ENCODE assay signal across 14 cellular contexts in genomic region chr20:33387177-33387576, GRCh38. TPM values are rescaled to one million over a fixed set of nuclear protein-coding genes. Genes with fewer than 3 reads are reported as not detected.
DNase-seq lines count a peak whose midpoint lies in the region; TF ChIP-seq lines count a peak whose summit lies in the region.
"Had no signal": no experiment of that assay in that cellular context is flagged by ENCODE, and none has a peak within 500 bp of the region (broad histone marks: within the 10 kb centered on the region; RNA-seq: fewer than 3 reads in every experiment).

No MANE protein-coding gene starts in this region.

- H3K27me3 ChIP-seq in osteoblast (ENCODE audit: insufficient read depth, low read length) (no peaks in the 10 kb centered on the region), tibial artery (no peaks in the 10 kb centered on the region)

- H3K9me3 ChIP-seq in osteoblast (ENCODE audit: low read depth, low read length) (no peaks in the 10 kb centered on the region), tibial artery (no peaks in the 10 kb centered on the region)

- no peak overlapping the region for H3K4me3 ChIP-seq in fibroblast of mammary gland (ENCODE audit: control insufficient read depth, low read depth, low read length)
- no peak overlapping the region for H3K4me3 ChIP-seq in osteoblast (ENCODE audit: insufficient read depth, low read length)
- H3K4me3 ChIP-seq in tibial artery = no peak overlapping the region

- H3K79me2 ChIP-seq in osteoblast (ENCODE audit: insufficient read depth, low read length) = no peaks in the 10 kb centered on the region

- DNase-seq in EH (ENCODE audit: low read depth) (peak; percentile 57), RWPE1 (ENCODE audit: low spot score) (peak; percentile 88), fibroblast of mammary gland (ENCODE audit: low read depth) (peak; percentile 45), osteoblast (ENCODE audit: insufficient read length, low spot score, missing footprints) (peak; percentile 94), NCI-H82 (lab: John Stamatoyannopoulos, UW) (no peak), hypothalamus (lab: John Stamatoyannopoulos, UW) (no peak), globus pallidus (ENCODE audit: low spot score) (no peak), tibial artery (no peak)
- DNase-seq: activated CD4-positive, alpha-beta T cell treated with anti-CD3 and anti-CD28 coated beads, Interleukin-2, amount 50 U/mL, for 48 hours; activated gamma-delta T cell; CD4-positive, CD25-positive, alpha-beta regulatory T cell; naive B cell; NCI-H1930; T-helper 2 cell had no signal

- CTCF ChIA-PET in RWPE1 (lab: Yijun Ruan, JAX) = interaction anchor here (0.5 to 1.0 kb wide), 4 partner anchors 12 to 86 kb away, joined by 3 to 4 read pairs (median 4); no protein-coding TSS in a partner anchor

- H3K4me1 ChIP-seq in osteoblast (ENCODE audit: insufficient read depth, low read length) (peaks cover 4% of the 10 kb centered on the region), tibial artery (no peaks in the 10 kb centered on the region)

- intact Hi-C loops in tibial artery (cut with DNase I; ENCODE audit: low total_unique reads) = no loop called here

- H3K36me3 ChIP-seq in osteoblast (ENCODE audit: insufficient read depth, low read length) = peaks cover 51% of the 10 kb centered on the region
- peaks cover 65 to 93% (median 66%) of the 10 kb centered on the region in 3 donors for H3K36me3 ChIP-seq in tibial artery

- TF ChIP-seq CTCF in RWPE1 (conservative IDR thresholded peaks at IDR 0.05; ENCODE audit: low read depth) (no peak), fibroblast of mammary gland (conservative IDR thresholded peaks at IDR 0.05; ENCODE audit: control insufficient read depth, insufficient read depth, low read depth, low read length) (no peak), osteoblast (IDR thresholded peaks at IDR 0.05; ENCODE audit: extremely low read depth, low read depth, low read length) (no peak), tibial artery (IDR thresholded peaks at IDR 0.05) (no peak)

- H2AFZ ChIP-seq in osteoblast (ENCODE audit: low read length) = peak overlapping the region; percentile 8

- no peak overlapping the region for H3K4me2 ChIP-seq in osteoblast (ENCODE audit: insufficient read depth, low read length)

- H3K27ac ChIP-seq in RWPE1 (peak overlapping the region; percentile 68), osteoblast (ENCODE audit: low read depth, low read length) (peak overlapping the region; percentile 51), tibial artery (no peak overlapping the region)

- POLR2A ChIA-PET in RWPE1 (lab: Yijun Ruan, JAX; ENCODE audit: low non-redundant PET) = interaction anchor here (0.7 kb wide), 1 partner anchor 343 kb away, joined by 5 read pairs; no protein-coding TSS in a partner anchor

- H4K20me1 ChIP-seq in osteoblast (ENCODE audit: insufficient read depth, low read length) = no peaks in the 10 kb centered on the region

RNA-seq across cellular contexts. Expression of gene CDK5RAP1, which starts 14.1 kb away (rescaled TPM):
- 14.4 and 16.6 TPM in 2 replicates for total RNA-seq in osteoblast

RNA-seq across cellular contexts. Expression of gene SNTA1, which starts 56.4 kb away (rescaled TPM):
- total RNA-seq in osteoblast = 27.1 and 27.5 TPM in 2 replicates

Comparison
In these comparisons a context has a peak if more than half of its experiments do, and no peak if none do; other contexts are left out.
1. DNase-seq: peak in EH (single experiment), RWPE1 (single experiment), fibroblast of mammary gland (single experiment) and osteoblast (single experiment); none in NCI-H82 (single experiment), hypothalamus (0 of 51), globus pallidus (single experiment) and tibial artery (0 of 2).
2. H3K27ac ChIP-seq: peak in RWPE1 (single experiment) and osteoblast (single experiment); none in tibial artery (0 of 2).